Comparison of ENCODE assay signal across 1 cellular context in the genomic region with DNA sequence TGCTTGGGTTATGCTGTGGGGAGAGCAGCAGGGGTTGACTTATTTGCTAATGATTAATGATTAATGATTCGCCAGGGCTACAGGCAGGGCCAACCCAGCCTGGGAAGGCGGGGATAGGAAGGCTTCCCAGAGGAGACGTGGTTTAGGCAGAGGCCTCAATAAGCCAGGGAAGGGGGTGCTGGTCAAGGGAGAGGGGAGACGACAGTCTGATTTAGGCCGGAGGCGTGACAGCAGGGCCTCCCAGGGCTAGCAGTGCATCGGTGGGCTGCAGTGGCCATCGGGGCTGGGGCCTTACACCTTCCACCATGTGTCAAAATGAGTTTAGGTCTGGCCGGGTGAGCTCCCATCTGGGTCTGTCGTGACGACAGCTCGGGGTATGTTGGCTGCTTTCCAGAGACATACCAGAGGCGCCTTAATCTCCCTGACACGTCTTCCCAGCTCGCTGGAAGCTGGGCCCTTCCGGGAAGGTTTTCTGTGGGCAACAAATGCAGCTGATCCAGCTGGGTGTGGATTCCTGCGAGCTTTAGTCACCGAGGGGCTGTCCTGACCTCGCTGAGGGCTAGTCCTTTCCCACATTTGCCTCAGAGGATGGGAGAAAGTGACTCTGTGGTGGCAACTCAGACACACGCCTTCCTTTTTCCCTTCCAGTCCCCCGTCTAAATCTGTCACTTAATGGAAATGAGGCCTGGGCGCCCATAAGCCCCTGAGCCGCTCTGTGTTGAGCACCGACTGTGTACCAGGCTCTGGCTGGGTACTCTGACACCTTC.
A peak's percentile ranks its signal among the peaks of the same experiment; 100 is the strongest.
TF ChIP-seq lines count a peak whose summit lies in the region.

No MANE protein-coding gene starts in this region.

TF ChIP-seq in K562, 482 proteins besides CTCF, POLR2A, EP300 and RAD21 (continued from another document):
- TF ChIP-seq, protein P1, sequence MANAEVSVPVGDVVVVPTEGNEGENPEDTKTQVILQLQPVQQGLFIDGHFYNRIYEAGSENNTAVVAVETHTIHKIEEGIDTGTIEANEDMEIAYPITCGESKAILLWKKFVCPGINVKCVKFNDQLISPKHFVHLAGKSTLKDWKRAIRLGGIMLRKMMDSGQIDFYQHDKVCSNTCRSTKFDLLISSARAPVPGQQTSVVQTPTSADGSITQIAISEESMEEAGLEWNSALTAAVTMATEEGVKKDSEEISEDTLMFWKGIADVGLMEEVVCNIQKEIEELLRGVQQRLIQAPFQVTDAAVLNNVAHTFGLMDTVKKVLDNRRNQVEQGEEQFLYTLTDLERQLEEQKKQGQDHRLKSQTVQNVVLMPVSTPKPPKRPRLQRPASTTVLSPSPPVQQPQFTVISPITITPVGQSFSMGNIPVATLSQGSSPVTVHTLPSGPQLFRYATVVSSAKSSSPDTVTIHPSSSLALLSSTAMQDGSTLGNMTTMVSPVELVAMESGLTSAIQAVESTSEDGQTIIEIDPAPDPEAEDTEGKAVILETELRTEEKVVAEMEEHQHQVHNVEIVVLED (CRISPR knock-in tag; IDR thresholded peaks at IDR 0.05), result no peak
- 0 out of 2 replicates have a peak, but pooled peaks have one; percentile 41 for TF ChIP-seq HDAC8 (tag; IDR thresholded peaks at IDR 0.05)
- TF ChIP-seq ZNF121 (CRISPR knock-in tag; conservative IDR thresholded peaks at IDR 0.05), result no peak
- TF ChIP-seq PRPF4 (IDR thresholded peaks at IDR 0.05; ENCODE audit: insufficient read depth, low read depth, low read length, poor library complexity, severe bottlenecking), result no peak
- no peak for TF ChIP-seq ZFPM2 (CRISPR knock-in tag; IDR thresholded peaks at IDR 0.05)
- no peak for TF ChIP-seq ZNF134 (CRISPR knock-in tag; conservative IDR thresholded peaks at IDR 0.05)
- TF ChIP-seq HNRNPUL1 (IDR thresholded peaks at IDR 0.05; ENCODE audit: low read length), result no peak
- no peak for TF ChIP-seq ZKSCAN1 (IDR thresholded peaks at IDR 0.05; ENCODE audit: low read depth, low read length)
- TF ChIP-seq, protein P2, sequence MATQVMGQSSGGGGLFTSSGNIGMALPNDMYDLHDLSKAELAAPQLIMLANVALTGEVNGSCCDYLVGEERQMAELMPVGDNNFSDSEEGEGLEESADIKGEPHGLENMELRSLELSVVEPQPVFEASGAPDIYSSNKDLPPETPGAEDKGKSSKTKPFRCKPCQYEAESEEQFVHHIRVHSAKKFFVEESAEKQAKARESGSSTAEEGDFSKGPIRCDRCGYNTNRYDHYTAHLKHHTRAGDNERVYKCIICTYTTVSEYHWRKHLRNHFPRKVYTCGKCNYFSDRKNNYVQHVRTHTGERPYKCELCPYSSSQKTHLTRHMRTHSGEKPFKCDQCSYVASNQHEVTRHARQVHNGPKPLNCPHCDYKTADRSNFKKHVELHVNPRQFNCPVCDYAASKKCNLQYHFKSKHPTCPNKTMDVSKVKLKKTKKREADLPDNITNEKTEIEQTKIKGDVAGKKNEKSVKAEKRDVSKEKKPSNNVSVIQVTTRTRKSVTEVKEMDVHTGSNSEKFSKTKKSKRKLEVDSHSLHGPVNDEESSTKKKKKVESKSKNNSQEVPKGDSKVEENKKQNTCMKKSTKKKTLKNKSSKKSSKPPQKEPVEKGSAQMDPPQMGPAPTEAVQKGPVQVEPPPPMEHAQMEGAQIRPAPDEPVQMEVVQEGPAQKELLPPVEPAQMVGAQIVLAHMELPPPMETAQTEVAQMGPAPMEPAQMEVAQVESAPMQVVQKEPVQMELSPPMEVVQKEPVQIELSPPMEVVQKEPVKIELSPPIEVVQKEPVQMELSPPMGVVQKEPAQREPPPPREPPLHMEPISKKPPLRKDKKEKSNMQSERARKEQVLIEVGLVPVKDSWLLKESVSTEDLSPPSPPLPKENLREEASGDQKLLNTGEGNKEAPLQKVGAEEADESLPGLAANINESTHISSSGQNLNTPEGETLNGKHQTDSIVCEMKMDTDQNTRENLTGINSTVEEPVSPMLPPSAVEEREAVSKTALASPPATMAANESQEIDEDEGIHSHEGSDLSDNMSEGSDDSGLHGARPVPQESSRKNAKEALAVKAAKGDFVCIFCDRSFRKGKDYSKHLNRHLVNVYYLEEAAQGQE (CRISPR knock-in tag; IDR thresholded peaks at IDR 0.05; ENCODE audit: low read depth), result no peak
- no peak for TF ChIP-seq NEUROD1 (IDR thresholded peaks at IDR 0.05; ENCODE audit: borderline replicate concordance, low read depth, low read length, partially characterized antibody)
- no peak for TF ChIP-seq XRCC4 (IDR thresholded peaks at IDR 0.05; ENCODE audit: extremely low read depth, insufficient read depth, insufficient read length)
- TF ChIP-seq ZNF766 (CRISPR knock-in tag; conservative IDR thresholded peaks at IDR 0.05), result 0 out of 2 replicates have a peak, but pooled peaks have one; percentile 14
- TF ChIP-seq, protein P3, sequence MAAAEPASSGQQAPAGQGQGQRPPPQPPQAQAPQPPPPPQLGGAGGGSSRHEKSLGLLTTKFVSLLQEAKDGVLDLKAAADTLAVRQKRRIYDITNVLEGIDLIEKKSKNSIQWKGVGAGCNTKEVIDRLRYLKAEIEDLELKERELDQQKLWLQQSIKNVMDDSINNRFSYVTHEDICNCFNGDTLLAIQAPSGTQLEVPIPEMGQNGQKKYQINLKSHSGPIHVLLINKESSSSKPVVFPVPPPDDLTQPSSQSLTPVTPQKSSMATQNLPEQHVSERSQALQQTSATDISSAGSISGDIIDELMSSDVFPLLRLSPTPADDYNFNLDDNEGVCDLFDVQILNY (CRISPR knock-in tag; IDR thresholded peaks at IDR 0.05), result no peak
- TF ChIP-seq JUN (IDR thresholded peaks at IDR 0.05; ENCODE audit: borderline replicate concordance, low read depth, low read length), result 0 out of 2 replicates have a peak, but pooled peaks have one; percentile 42
- TF ChIP-seq JUN (CRISPR knock-in tag; IDR thresholded peaks at IDR 0.05; ENCODE audit: borderline replicate concordance), result no peak
- TF ChIP-seq CXXC5 (CRISPR knock-in tag; IDR thresholded peaks at IDR 0.05), result peak; percentile 47
- TF ChIP-seq FOSL1 (tag; conservative IDR thresholded peaks at IDR 0.05), result peak; percentile 22; the same call in 1 of the 2 replicates
- TF ChIP-seq NCOA1 (IDR thresholded peaks at IDR 0.05; ENCODE audit: low read depth), result no peak
- peak; percentile 38 for TF ChIP-seq RBBP5 (IDR thresholded peaks at IDR 0.05; ENCODE audit: borderline replicate concordance, insufficient read depth, low read length, poor library complexity, severe bottlenecking)
- TF ChIP-seq ZKSCAN8 (CRISPR knock-in tag; IDR thresholded peaks at IDR 0.05), result peak; percentile 85
- TF ChIP-seq U2AF2 (optimal IDR thresholded peaks at IDR 0.05; ENCODE audit: low read depth, low read length), result no peak
- no peak for TF ChIP-seq IFI16 (CRISPR knock-in tag; IDR thresholded peaks at IDR 0.05)
- TF ChIP-seq, protein P4, sequence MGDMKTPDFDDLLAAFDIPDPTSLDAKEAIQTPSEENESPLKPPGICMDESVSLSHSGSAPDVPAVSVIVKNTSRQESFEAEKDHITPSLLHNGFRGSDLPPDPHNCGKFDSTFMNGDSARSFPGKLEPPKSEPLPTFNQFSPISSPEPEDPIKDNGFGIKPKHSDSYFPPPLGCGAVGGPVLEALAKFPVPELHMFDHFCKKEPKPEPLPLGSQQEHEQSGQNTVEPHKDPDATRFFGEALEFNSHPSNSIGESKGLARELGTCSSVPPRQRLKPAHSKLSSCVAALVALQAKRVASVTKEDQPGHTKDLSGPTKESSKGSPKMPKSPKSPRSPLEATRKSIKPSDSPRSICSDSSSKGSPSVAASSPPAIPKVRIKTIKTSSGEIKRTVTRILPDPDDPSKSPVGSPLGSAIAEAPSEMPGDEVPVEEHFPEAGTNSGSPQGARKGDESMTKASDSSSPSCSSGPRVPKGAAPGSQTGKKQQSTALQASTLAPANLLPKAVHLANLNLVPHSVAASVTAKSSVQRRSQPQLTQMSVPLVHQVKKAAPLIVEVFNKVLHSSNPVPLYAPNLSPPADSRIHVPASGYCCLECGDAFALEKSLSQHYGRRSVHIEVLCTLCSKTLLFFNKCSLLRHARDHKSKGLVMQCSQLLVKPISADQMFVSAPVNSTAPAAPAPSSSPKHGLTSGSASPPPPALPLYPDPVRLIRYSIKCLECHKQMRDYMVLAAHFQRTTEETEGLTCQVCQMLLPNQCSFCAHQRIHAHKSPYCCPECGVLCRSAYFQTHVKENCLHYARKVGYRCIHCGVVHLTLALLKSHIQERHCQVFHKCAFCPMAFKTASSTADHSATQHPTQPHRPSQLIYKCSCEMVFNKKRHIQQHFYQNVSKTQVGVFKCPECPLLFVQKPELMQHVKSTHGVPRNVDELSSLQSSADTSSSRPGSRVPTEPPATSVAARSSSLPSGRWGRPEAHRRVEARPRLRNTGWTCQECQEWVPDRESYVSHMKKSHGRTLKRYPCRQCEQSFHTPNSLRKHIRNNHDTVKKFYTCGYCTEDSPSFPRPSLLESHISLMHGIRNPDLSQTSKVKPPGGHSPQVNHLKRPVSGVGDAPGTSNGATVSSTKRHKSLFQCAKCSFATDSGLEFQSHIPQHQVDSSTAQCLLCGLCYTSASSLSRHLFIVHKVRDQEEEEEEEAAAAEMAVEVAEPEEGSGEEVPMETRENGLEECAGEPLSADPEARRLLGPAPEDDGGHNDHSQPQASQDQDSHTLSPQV (IDR thresholded peaks at IDR 0.05), result peak; percentile 45; the same call in 1 of the 2 replicates
- TF ChIP-seq ARID1B (IDR thresholded peaks at IDR 0.05), result no peak
- TF ChIP-seq, protein P5, sequence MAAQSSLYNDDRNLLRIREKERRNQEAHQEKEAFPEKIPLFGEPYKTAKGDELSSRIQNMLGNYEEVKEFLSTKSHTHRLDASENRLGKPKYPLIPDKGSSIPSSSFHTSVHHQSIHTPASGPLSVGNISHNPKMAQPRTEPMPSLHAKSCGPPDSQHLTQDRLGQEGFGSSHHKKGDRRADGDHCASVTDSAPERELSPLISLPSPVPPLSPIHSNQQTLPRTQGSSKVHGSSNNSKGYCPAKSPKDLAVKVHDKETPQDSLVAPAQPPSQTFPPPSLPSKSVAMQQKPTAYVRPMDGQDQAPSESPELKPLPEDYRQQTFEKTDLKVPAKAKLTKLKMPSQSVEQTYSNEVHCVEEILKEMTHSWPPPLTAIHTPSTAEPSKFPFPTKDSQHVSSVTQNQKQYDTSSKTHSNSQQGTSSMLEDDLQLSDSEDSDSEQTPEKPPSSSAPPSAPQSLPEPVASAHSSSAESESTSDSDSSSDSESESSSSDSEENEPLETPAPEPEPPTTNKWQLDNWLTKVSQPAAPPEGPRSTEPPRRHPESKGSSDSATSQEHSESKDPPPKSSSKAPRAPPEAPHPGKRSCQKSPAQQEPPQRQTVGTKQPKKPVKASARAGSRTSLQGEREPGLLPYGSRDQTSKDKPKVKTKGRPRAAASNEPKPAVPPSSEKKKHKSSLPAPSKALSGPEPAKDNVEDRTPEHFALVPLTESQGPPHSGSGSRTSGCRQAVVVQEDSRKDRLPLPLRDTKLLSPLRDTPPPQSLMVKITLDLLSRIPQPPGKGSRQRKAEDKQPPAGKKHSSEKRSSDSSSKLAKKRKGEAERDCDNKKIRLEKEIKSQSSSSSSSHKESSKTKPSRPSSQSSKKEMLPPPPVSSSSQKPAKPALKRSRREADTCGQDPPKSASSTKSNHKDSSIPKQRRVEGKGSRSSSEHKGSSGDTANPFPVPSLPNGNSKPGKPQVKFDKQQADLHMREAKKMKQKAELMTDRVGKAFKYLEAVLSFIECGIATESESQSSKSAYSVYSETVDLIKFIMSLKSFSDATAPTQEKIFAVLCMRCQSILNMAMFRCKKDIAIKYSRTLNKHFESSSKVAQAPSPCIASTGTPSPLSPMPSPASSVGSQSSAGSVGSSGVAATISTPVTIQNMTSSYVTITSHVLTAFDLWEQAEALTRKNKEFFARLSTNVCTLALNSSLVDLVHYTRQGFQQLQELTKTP (IDR thresholded peaks at IDR 0.05; ENCODE audit: low read depth in 1 of 2, partially characterized antibody in 2 of 2), result no peak
- TF ChIP-seq TEAD4 (IDR thresholded peaks at IDR 0.05; ENCODE audit: low read length), result peak; percentile 64
- TF ChIP-seq TEAD4 (CRISPR knock-in tag; IDR thresholded peaks at IDR 0.05; ENCODE audit: borderline replicate concordance), result no peak
- TF ChIP-seq ATF1 (CRISPR knock-in tag; IDR thresholded peaks at IDR 0.05), result no peak
- 0 out of 2 replicates have a peak, but pooled peaks have one; percentile 13 for TF ChIP-seq ATF1 (tag; IDR thresholded peaks at IDR 0.05)
- TF ChIP-seq EHMT2 (IDR thresholded peaks at IDR 0.05), result no peak
- no peak for TF ChIP-seq ZNF197 (CRISPR knock-in tag; IDR thresholded peaks at IDR 0.05; ENCODE audit: low read depth)
- no peak for TF ChIP-seq CHD4 (IDR thresholded peaks at IDR 0.05; ENCODE audit: insufficient read depth, insufficient replicate concordance, low read depth, low read length, poor library complexity, severe bottlenecking)
- TF ChIP-seq CEBPB (tag; IDR thresholded peaks at IDR 0.05), result no peak
- TF ChIP-seq, protein P6, sequence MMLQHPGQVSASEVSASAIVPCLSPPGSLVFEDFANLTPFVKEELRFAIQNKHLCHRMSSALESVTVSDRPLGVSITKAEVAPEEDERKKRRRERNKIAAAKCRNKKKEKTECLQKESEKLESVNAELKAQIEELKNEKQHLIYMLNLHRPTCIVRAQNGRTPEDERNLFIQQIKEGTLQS (IDR thresholded peaks at IDR 0.05), result peak; percentile 66; the same call in 1 of the 2 replicates
- TF ChIP-seq, protein P6 (CRISPR knock-in tag; conservative IDR thresholded peaks at IDR 0.05), result no peak
- TF ChIP-seq CAMTA2 (CRISPR knock-in tag; conservative IDR thresholded peaks at IDR 0.05), result no peak
- TF ChIP-seq NRF1 (conservative IDR thresholded peaks at IDR 0.05 in 1 of 2, IDR thresholded peaks at IDR 0.05 in 1 of 2), result peak in 1 of 2 experiments; percentile 8; a peak in 1 of 4 replicates
- TF ChIP-seq L3MBTL2 (IDR thresholded peaks at IDR 0.05), result peak; percentile 48; the same call in 1 of the 2 replicates
- TF ChIP-seq ELF1 (tag; IDR thresholded peaks at IDR 0.05), result 0 out of 2 replicates have a peak, but pooled peaks have one; percentile 15
- TF ChIP-seq SPI1 (IDR thresholded peaks at IDR 0.05; ENCODE audit: borderline replicate concordance, low read depth, low read length), result no peak
